ENCODE assay signal across 8 cellular contexts in the genomic region with DNA sequence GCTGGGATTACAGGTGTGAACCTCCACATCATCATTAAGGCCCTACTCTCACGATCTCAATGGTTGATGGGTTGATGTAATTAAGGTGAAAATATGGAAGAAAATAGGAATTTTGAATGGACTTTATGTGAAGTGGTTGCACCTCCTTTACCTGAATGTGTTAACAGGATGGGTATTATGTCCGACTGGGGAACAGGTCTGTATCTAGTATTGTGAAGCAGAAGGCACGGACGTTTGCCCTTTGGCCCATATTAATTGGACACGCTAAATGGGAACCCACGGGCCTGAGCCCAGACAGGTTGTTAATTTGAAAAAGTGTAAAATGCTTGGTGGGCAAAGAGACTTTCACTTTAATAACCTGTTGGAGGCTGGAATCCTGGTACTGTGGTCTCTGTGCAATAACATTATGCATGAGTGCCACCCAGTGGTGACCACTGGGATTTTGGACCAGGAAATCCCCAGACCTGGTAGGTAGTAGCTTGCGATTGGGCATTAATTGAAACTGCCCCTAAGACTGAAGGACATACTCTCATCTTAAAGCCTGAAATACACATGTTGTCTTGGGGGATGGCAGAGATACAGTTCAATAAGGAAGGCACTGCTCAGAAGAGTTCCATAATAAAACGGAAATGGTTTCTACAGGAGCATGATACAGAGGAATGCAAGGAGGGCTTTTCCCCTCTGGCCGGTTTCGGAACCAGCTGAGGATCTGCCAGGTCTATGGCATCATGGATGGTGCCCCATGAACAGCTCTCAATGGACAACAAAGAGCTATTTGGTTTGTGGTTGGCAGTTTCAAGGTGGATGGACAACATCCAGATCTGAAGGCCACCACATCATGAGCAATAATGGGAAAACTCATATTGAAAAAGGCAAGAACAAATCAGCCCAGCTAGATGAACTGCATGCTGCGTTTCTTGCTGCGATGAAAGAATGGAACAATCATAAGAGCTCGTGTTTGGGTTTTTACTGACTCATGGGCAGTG. TPM values are rescaled to one million over a fixed set of nuclear protein-coding genes. Genes with fewer than 3 reads are reported as not detected.
DNase-seq lines count a peak whose midpoint lies in the region; ATAC-seq and TF ChIP-seq lines count a peak whose summit lies in the region.

No MANE protein-coding gene starts in this region.

- peaks cover 21% of the 10 kb centered on the region for H3K27me3 ChIP-seq in cardiac muscle cell

- no peak for TF ChIP-seq POLR2A in NB4 (IDR thresholded peaks at IDR 0.05; ENCODE audit: extremely low read depth, insufficient read length)

- H3K4me3 ChIP-seq in NB4 (ENCODE audit: low read depth, low read length) (no peak overlapping the region), cardiac muscle cell (no peak overlapping the region)

- H3K27ac Mint-ChIP-seq in activated naive CD8-positive, alpha-beta T cell treated with anti-CD3 and anti-CD28 coated beads, Interleukin-2, amount 10 ng/mL, durations not matched to agents 7 days and 5 days, result no peak overlapping the region

- H3K4me1 Mint-ChIP-seq in activated naive CD8-positive, alpha-beta T cell treated with anti-CD3 and anti-CD28 coated beads, Interleukin-2, amount 10 ng/mL, durations not matched to agents 7 days and 5 days, result peaks cover 4% of the 10 kb centered on the region

- POLR2A ChIA-PET in activated naive CD8-positive, alpha-beta T cell treated with anti-CD3 and anti-CD28 coated beads, Interleukin-2, amount 10 ng/mL, durations not matched to agents 7 days and 5 days (lab: Charles Lee), result interaction anchor here (1.0 kb wide), 1 partner anchor 77 kb away, joined by 5 read pairs; no protein-coding TSS in a partner anchor

- no peaks in the 10 kb centered on the region for H3K4me1 ChIP-seq in cardiac muscle cell (ENCODE audit: low read depth)

- no peak overlapping the region for H3K4me3 Mint-ChIP-seq in activated naive CD8-positive, alpha-beta T cell treated with anti-CD3 and anti-CD28 coated beads, Interleukin-2, amount 10 ng/mL, durations not matched to agents 7 days and 5 days

- TF ChIP-seq CTCF in NB4 (IDR thresholded peaks at IDR 0.05; ENCODE audit: low read depth, low read length), result peak; percentile 68
- peak; percentile 78 for TF ChIP-seq CTCF in cardiac muscle cell (IDR thresholded peaks at IDR 0.05; ENCODE audit: low read depth, low read length)

- H3K36me3 Mint-ChIP-seq in activated naive CD8-positive, alpha-beta T cell treated with anti-CD3 and anti-CD28 coated beads, Interleukin-2, amount 10 ng/mL, durations not matched to agents 7 days and 5 days, result no peaks in the 10 kb centered on the region

- DNase-seq in AML-193 (lab: John Stamatoyannopoulos, UW) (peak; percentile 73 to 76), GM19240 (ENCODE audit: insufficient read length, low spot score) (peak; percentile 58), NB4 (ENCODE audit: low read depth) (peak; percentile 78), SW480 (ENCODE audit: low spot score) (peak; percentile 73), cardiac muscle cell (ENCODE audit: low read depth in 1 of 2, low spot score in 1 of 2) (peak; percentile 79 to 84), pulmonary artery endothelial cell (ENCODE audit: low read depth, low spot score) (peak; percentile 32)
- peak; percentile 74 for DNase-seq in activated naive CD8-positive, alpha-beta T cell treated with anti-CD3 and anti-CD28 coated beads, Interleukin-2, amount 10 ng/mL, durations not matched to agents 7 days and 5 days

- H3K36me3 ChIP-seq in cardiac muscle cell, result no peaks in the 10 kb centered on the region

- peak; percentile 87 for ATAC-seq in activated naive CD8-positive, alpha-beta T cell treated with anti-CD3 and anti-CD28 coated beads, Interleukin-2, amount 10 ng/mL, durations not matched to agents 7 days and 5 days (ENCODE audit: low read depth)
- no peak for ATAC-seq in GM21515 (IDR thresholded peaks at IDR 0.05; ENCODE audit: unreplicated experiment)

- peaks cover 7% of the 10 kb centered on the region for H3K27me3 Mint-ChIP-seq in activated naive CD8-positive, alpha-beta T cell treated with anti-CD3 and anti-CD28 coated beads, Interleukin-2, amount 10 ng/mL, durations not matched to agents 7 days and 5 days

- peaks cover 3% of the 10 kb centered on the region for H3K9me3 Mint-ChIP-seq in activated naive CD8-positive, alpha-beta T cell treated with anti-CD3 and anti-CD28 coated beads, Interleukin-2, amount 10 ng/mL, durations not matched to agents 7 days and 5 days

- H3K27ac ChIP-seq in cardiac muscle cell, result no peak overlapping the region

- no peaks in the 10 kb centered on the region for H3K9me3 ChIP-seq in cardiac muscle cell (ENCODE audit: low read depth)

RNA-seq across cellular contexts. Expression of gene BICD2, which starts 26.2 kb away (rescaled TPM):
- 10 to 100 TPM; 31.1 to 31.5 TPM for total RNA-seq in activated naive CD8-positive, alpha-beta T cell treated with anti-CD3 and anti-CD28 coated beads, Interleukin-2, amount 10 ng/mL, durations not matched to agents 7 days and 5 days
- total RNA-seq in cardiac muscle cell (34.9 and 36.5 TPM in 2 replicates), pulmonary artery endothelial cell (48.7 and 58.1 TPM in 2 replicates)
- 19.0 and 23.8 TPM in 2 replicates for polyA plus RNA-seq in cardiac muscle cell
